In genomic region chr7:78396190-78396589, GRCh38 we compare ENCODE assay signal across 27 cellular contexts.
"Had no signal": no experiment of that assay in that cellular context is flagged by ENCODE, and none has a peak within 500 bp of the region (broad histone marks: within the 10 kb centered on the region; RNA-seq: fewer than 3 reads in every experiment).

No MANE protein-coding gene starts in this region.

- DNase-seq: activated B cell treated with CpG ODN at 0.5 μM for 24 hours; activated CD4-positive, alpha-beta T cell treated with anti-CD3 and anti-CD28 coated beads for 48 hours; activated CD4-positive, alpha-beta T cell treated with anti-CD3 and anti-CD28 coated beads, Interleukin-2, amount 50 U/mL, for 1 hour; activated CD4-positive, alpha-beta T cell treated with anti-CD3 and anti-CD28 coated beads, Interleukin-2, amount 50 U/mL, for 48 hours; activated CD8-positive, alpha-beta memory T cell treated with anti-CD3 and anti-CD28 coated beads for 24 hours; activated CD8-positive, alpha-beta T cell treated with anti-CD3 and anti-CD28 coated beads for 36 hours; activated effector memory CD4-positive, alpha-beta T cell treated with Interleukin-2 at 50 U/mL for 16 hours; activated gamma-delta T cell treated with Interleukin-2 at 50 U/mL for 16 hours; activated naive CD4-positive, alpha-beta T cell treated with anti-CD3 and anti-CD28 coated beads, Interleukin-2, amount 50 U/mL, for 16 hours; activated naive CD4-positive, alpha-beta T cell treated with Interleukin-2 at 50 U/mL for 16 hours; activated T-cell treated with anti-CD3 and anti-CD28 coated beads, Interleukin-2, amount 50 U/mL, for 4 hours; amniotic stem cell; anterior cingulate cortex; brain microvascular endothelial cell; dorsolateral prefrontal cortex; effector memory CD8-positive, alpha-beta T cell; erythroblast; foreskin keratinocyte; gastrocnemius medialis; glutamatergic neuron; T-cell; T1000; WERI-Rb-1 had no signal

- H3K4me1 ChIP-seq: foreskin keratinocyte, gastrocnemius medialis had no signal

- H3K36me3 ChIP-seq: brain microvascular endothelial cell, esophagus muscularis mucosa, gastrocnemius medialis, WERI-Rb-1 had no signal

- H3K4me3 ChIP-seq: coronary artery, dorsolateral prefrontal cortex, esophagus muscularis mucosa, gastrocnemius medialis had no signal

- ATAC-seq: activated CD4-positive, CD25-positive, alpha-beta regulatory T cell treated with anti-CD3 and anti-CD28 coated beads, Interleukin-2, amount 50 U/mL, for 24 hours; activated CD8-positive, alpha-beta T cell treated with anti-CD3 and anti-CD28 coated beads for 36 hours; activated T-cell treated with anti-CD3 and anti-CD28 coated beads, Interleukin-2, amount 50 U/mL, for 4 hours; activated T-helper 17 cell treated with anti-CD3 and anti-CD28 coated beads, Interleukin-2, amount 50 U/mL, for 72 hours; effector memory CD8-positive, alpha-beta T cell; foreskin keratinocyte; gastrocnemius medialis; T-cell had no signal

- H3K9me3 ChIP-seq: esophagus muscularis mucosa, gastrocnemius medialis had no signal

- H3K27ac ChIP-seq: brain microvascular endothelial cell, coronary artery, dorsolateral prefrontal cortex, esophagus muscularis mucosa, foreskin keratinocyte, gastrocnemius medialis, WERI-Rb-1 had no signal

- H3K27me3 ChIP-seq: brain microvascular endothelial cell, dorsolateral prefrontal cortex, esophagus muscularis mucosa, foreskin keratinocyte, gastrocnemius medialis had no signal
